In the genomic region with DNA sequence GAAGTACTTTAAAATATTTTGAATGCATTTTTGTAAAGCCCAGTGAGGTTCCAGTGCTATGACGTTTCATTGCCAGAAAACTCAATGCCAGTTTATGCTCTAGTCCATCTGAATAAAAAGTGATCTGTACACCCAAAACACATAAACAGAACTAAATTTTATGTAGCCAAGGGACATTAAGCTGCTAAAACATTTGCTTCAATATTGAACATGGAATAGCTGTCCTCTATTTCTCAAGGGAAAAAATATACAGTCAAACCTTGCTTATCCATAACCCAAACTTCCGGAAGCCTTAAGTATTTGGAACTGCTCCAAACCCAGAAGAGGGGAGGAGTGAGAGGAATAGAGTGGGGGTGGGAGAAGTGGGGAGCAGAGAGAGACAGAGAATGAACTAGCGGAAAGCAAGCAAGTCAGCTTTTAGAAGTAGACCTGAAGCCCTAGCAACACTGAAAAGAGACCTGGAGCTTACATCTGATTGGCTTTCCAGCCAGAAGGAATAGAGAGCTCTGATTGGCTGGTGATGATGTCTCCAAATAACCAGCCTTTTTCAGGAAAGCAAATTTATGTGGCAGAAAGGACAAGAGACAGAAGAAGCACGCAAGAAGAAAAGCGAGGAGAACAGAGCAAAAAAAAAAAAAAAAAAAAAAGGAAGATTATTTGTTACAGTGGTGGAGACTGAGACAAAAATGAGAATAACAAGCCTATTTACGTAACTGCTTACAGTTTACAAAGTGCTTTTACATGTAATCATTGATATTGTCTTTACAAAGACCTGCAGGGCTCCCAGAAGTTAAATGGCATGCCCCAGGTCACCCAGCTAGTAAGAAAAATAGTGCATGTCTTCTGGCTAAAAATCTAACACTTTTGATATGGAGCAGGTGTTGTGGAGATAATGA, we compare ENCODE assay signal across 9 cellular contexts.
DNase-seq lines count a peak whose midpoint lies in the region; ATAC-seq and TF ChIP-seq lines count a peak whose summit lies in the region.
"Had no signal": no experiment of that assay in that cellular context is flagged by ENCODE, and none has a peak within 500 bp of the region (broad histone marks: within the 10 kb centered on the region; RNA-seq: fewer than 3 reads in every experiment).

No MANE protein-coding gene starts in this region.

- peaks cover 5% of the 10 kb centered on the region for H3K4me1 ChIP-seq in fibroblast of lung (ENCODE audit: control insufficient read depth, extremely low read depth, insufficient read depth, low read length)
- peaks cover 44 to 69% of the 10 kb centered on the region in 2 donors for H3K4me1 ChIP-seq in naive thymus-derived CD4-positive, alpha-beta T cell (ENCODE audit: control insufficient read depth in 2 of 2, insufficient read depth in 2 of 2, low read length in 2 of 2)

- TF ChIP-seq CTCF in fibroblast of lung (conservative IDR thresholded peaks at IDR 0.05 in 1 of 2, IDR thresholded peaks at IDR 0.05 in 1 of 2; ENCODE audit: low read depth in 1 of 2, low read length in 2 of 2) = no peak

- no peak for DNase-seq in Right ventricle myocardium inferior (ENCODE audit: missing footprints)
- DNase-seq in cardiac septum (ENCODE audit: low spot score) = no peak
- peak; percentile 91 for DNase-seq in SKM-1 (lab: John Stamatoyannopoulos, UW; ENCODE audit: unreplicated experiment)
- peak; percentile 85 to 94 for DNase-seq in fibroblast of lung (ENCODE audit: low read depth in 2 of 2)
- DNase-seq in naive thymus-derived CD4-positive, alpha-beta T cell = peak in 7 of 9 donors; percentile 45 to 66 (median 54)
- no peak for DNase-seq in GOT3 (lab: John Stamatoyannopoulos, UW)
- no peak for DNase-seq in activated naive CD4-positive, alpha-beta T cell (lab: John Stamatoyannopoulos, UW)

- H3K9me3 Mint-ChIP-seq in naive thymus-derived CD4-positive, alpha-beta T cell = peaks cover 0 to 4% (median 0%) of the 10 kb centered on the region in 11 donors
- H3K9me3 Mint-ChIP-seq: central memory CD8-positive, alpha-beta T cell had no signal

- H4K20me1 ChIP-seq in fibroblast of lung (ENCODE audit: control insufficient read depth, extremely low read depth, insufficient read depth, low read length) = no peaks in the 10 kb centered on the region

- no peak overlapping the region for H3K4me3 Mint-ChIP-seq in naive thymus-derived CD4-positive, alpha-beta T cell
- H3K4me3 Mint-ChIP-seq: central memory CD8-positive, alpha-beta T cell had no signal

- H3K4me2 ChIP-seq in fibroblast of lung (ENCODE audit: extremely low read depth, insufficient read depth, low read length) = peak overlapping the region; percentile 36

- no peak overlapping the region for H3K27ac ChIP-seq in fibroblast of lung (ENCODE audit: insufficient read depth, low read length)
- H3K27ac ChIP-seq in naive thymus-derived CD4-positive, alpha-beta T cell (ENCODE audit: low read depth, low read length) = peak overlapping the region; percentile 82

- H3K9me3 ChIP-seq in fibroblast of lung (ENCODE audit: control insufficient read depth, insufficient read depth, low read depth, low read length) = no peaks in the 10 kb centered on the region
- no peaks in the 10 kb centered on the region for H3K9me3 ChIP-seq in naive thymus-derived CD4-positive, alpha-beta T cell (ENCODE audit: control insufficient read depth in 2 of 3, low read length in 3 of 3)

- peaks cover 6 to 41% (median 37%) of the 10 kb centered on the region in 7 donors for H3K4me1 Mint-ChIP-seq in naive thymus-derived CD4-positive, alpha-beta T cell

- peaks cover 0 to 7% (median 0%) of the 10 kb centered on the region in 5 donors for H3K36me3 Mint-ChIP-seq in naive thymus-derived CD4-positive, alpha-beta T cell

- intact Hi-C loops in Right ventricle myocardium inferior (cut with DNase I) = loop anchor here (5.0 to 10.0 kb wide), 3 partner anchors 130 to 272 kb away; no protein-coding TSS in a partner anchor
- intact Hi-C loops in cardiac septum (cut with DNase I) = loop anchor here (2.0 to 10.0 kb wide), 3 partner anchors 140 to 526 kb away; no protein-coding TSS in a partner anchor
- intact Hi-C loops in naive thymus-derived CD4-positive, alpha-beta T cell (cut with micrococcal nuclease) = loop anchor here (1.0 to 10.0 kb wide), 16 partner anchors 42 to 1318 kb away; a partner anchor contains a TSS

- no peaks in the 10 kb centered on the region for H3K79me2 ChIP-seq in fibroblast of lung (ENCODE audit: control insufficient read depth, insufficient read depth, low read length)

- ATAC-seq in Right ventricle myocardium inferior (peak; percentile 86), HG03159 (IDR thresholded peaks at IDR 0.05; ENCODE audit: unreplicated experiment) (peak; percentile 43)
- ATAC-seq in naive thymus-derived CD4-positive, alpha-beta T cell = peak; percentile 57

- H3K27ac Mint-ChIP-seq in naive thymus-derived CD4-positive, alpha-beta T cell = no peak overlapping the region

- H3K27me3 ChIP-seq in fibroblast of lung (ENCODE audit: control insufficient read depth, insufficient read depth, low read length) = no peaks in the 10 kb centered on the region
- no peaks in the 10 kb centered on the region for H3K27me3 ChIP-seq in naive thymus-derived CD4-positive, alpha-beta T cell (ENCODE audit: control insufficient read depth in 2 of 2, insufficient read depth in 2 of 2, low read length in 2 of 2)

- no peaks in the 10 kb centered on the region for H3K36me3 ChIP-seq in fibroblast of lung (ENCODE audit: control insufficient read depth, insufficient read depth, low read length)
- no peaks in the 10 kb centered on the region for H3K36me3 ChIP-seq in naive thymus-derived CD4-positive, alpha-beta T cell (ENCODE audit: control insufficient read depth in 2 of 3, insufficient read depth in 3 of 3, low read length in 3 of 3)

- no peak overlapping the region for H3K9ac ChIP-seq in fibroblast of lung (ENCODE audit: insufficient read depth, low read length)

- peak overlapping the region in 2 of 4 experiments; percentile 3 to 26 for H3K4me3 ChIP-seq in fibroblast of lung (replicated peaks in 1 of 4; ENCODE audit: control extremely low read depth in 1 of 4, insufficient read depth in 1 of 4, low read depth in 3 of 4, low read length in 4 of 4)
- H3K4me3 ChIP-seq in naive thymus-derived CD4-positive, alpha-beta T cell (ENCODE audit: low read length) = peak overlapping the region; percentile 45

- POLR2A ChIA-PET in naive thymus-derived CD4-positive, alpha-beta T cell (lab: Charles Lee) = interaction anchor here (0.6 to 7.0 kb wide), 10 partner anchors 12 to 531 kb away, joined by 3 to 104 read pairs (median 4); a partner anchor contains a TSS

- H2AFZ ChIP-seq in fibroblast of lung (ENCODE audit: low read length) = peak overlapping the region; percentile 19

- CTCF ChIA-PET in naive thymus-derived CD4-positive, alpha-beta T cell (lab: Charles Lee) = interaction anchor here (0.5 to 5.5 kb wide), 9 partner anchors 91 to 537 kb away, joined by 3 to 108 read pairs (median 3); a partner anchor contains a TSS

- no peaks in the 10 kb centered on the region for H3K27me3 Mint-ChIP-seq in naive thymus-derived CD4-positive, alpha-beta T cell
- H3K27me3 Mint-ChIP-seq: central memory CD8-positive, alpha-beta T cell had no signal

Comparison
In these comparisons a context has a peak if more than half of its experiments do, and no peak if none do; other contexts are left out.
1. DNase-seq: peak in SKM-1 (single experiment), fibroblast of lung (2 of 2) and naive thymus-derived CD4-positive, alpha-beta T cell (7 of 9); none in Right ventricle myocardium inferior (single experiment), cardiac septum (single experiment), GOT3 (single experiment) and activated naive CD4-positive, alpha-beta T cell (0 of 4).
2. Peak in every context shown above with its lines, with median percentiles within 50 percentile points of each other: ATAC-seq.